ENCODE assay signal across 8 cellular contexts in the genomic region with DNA sequence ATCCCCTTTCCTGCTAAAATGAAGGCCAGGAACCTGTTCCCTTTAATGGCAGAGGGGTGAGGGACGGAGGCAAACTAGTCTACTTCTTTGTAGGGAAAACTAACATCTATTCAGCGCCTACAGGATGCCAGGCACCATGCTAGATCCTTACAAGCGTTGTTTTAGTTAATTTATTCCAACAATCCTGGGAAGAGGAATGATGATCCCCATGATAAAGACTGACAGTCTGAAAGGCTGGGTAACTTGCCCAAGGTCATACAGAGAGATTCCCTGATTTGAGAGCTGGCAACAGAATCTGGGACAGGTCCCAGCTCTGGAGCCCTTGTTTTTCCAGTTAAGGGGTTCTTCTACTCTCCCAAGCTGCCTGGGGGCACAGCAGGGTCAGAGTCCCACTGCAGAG. TPM values are rescaled to one million over a fixed set of nuclear protein-coding genes. Genes with fewer than 3 reads are reported as not detected.
DNase-seq lines count a peak whose midpoint lies in the region; ATAC-seq and TF ChIP-seq lines count a peak whose summit lies in the region.

No MANE protein-coding gene starts in this region.

- WGBS in stomach, 5 donors, result 60 to 77% (median 74%) methylated on average over 3 of the region's 3 CpGs
- 28 to 38% methylated on average over 3 of the region's 3 CpGs for WGBS in aorta, 2 donors

- peak overlapping the region; percentile 83 for H3K4me3 Mint-ChIP-seq in activated CD4-positive, alpha-beta T cell treated with anti-CD3 and anti-CD28 coated beads for 36 hours

- H3K27ac ChIP-seq in VCaP (peak overlapping the region; percentile 73), stomach (peak overlapping the region in 1 of 5 donors; percentile 76), aorta (ENCODE audit: low read depth in 1 of 2, low read length in 2 of 2) (no peak overlapping the region)

- peaks cover 60% of the 10 kb centered on the region for H3K4me1 Mint-ChIP-seq in activated CD4-positive, alpha-beta T cell treated with anti-CD3 and anti-CD28 coated beads for 36 hours

- POLR2A ChIA-PET in activated CD4-positive, alpha-beta T cell treated with anti-CD3 and anti-CD28 coated beads for 36 hours (lab: Charles Lee), result interaction anchor here (0.6 to 2.2 kb wide), 9 partner anchors 11 to 166 kb away, joined by 3 to 12 read pairs (median 4); a partner anchor contains a TSS

- no peak for DNase-seq in activated CD4-positive, alpha-beta T cell treated with anti-CD3 and anti-CD28 coated beads for 36 hours
- no peak for DNase-seq in activated CD4-positive, alpha-beta T cell treated with anti-CD3 and anti-CD28 coated beads for 48 hours
- DNase-seq in stomach (no peak), aorta (no peak), HPDE6-E6E7 (ENCODE audit: extremely low spot score) (no peak)

- H3K36me3 ChIP-seq in iPS-15b (ENCODE audit: control insufficient read depth, insufficient read depth, low read length), result no peaks in the 10 kb centered on the region
- no peaks in the 10 kb centered on the region for H3K36me3 ChIP-seq in stomach
- H3K36me3 ChIP-seq in aorta (ENCODE audit: control insufficient read depth in 1 of 2, insufficient read depth in 2 of 2, low read length in 1 of 2), result no peaks in the 10 kb centered on the region

- peaks cover 68% of the 10 kb centered on the region for H3K27me3 ChIP-seq in iPS-15b (ENCODE audit: control insufficient read depth, insufficient read depth, low read length)
- H3K27me3 ChIP-seq in stomach, result peaks cover 0 to 22% (median 7%) of the 10 kb centered on the region in 3 donors
- no peaks in the 10 kb centered on the region for H3K27me3 ChIP-seq in aorta (ENCODE audit: control insufficient read depth in 1 of 2, insufficient read depth in 2 of 2, low read length in 1 of 2)

- TF ChIP-seq CTCF in VCaP (conservative IDR thresholded peaks at IDR 0.05) (no peak), stomach (IDR thresholded peaks at IDR 0.05) (peak in 1 of 7 experiments; percentile 2)

- TF ChIP-seq POLR2A in stomach (IDR thresholded peaks at IDR 0.05), result no peak

- H3K9me3 ChIP-seq in iPS-15b (ENCODE audit: control insufficient read depth, insufficient read depth, low read length) (no peaks in the 10 kb centered on the region), stomach (no peaks in the 10 kb centered on the region), aorta (ENCODE audit: control insufficient read depth, low read length) (no peaks in the 10 kb centered on the region)

- peak overlapping the region; percentile 54 for H3K4me3 ChIP-seq in iPS-15b (ENCODE audit: low read depth, low read length)
- peak overlapping the region; percentile 37 to 79 (median 62) for H3K4me3 ChIP-seq in stomach
- H3K4me3 ChIP-seq in aorta (ENCODE audit: low read length in 2 of 2), result no peak overlapping the region

- peak overlapping the region; percentile 95 for H3K27ac Mint-ChIP-seq in activated CD4-positive, alpha-beta T cell treated with anti-CD3 and anti-CD28 coated beads for 36 hours

- H3K27me3 Mint-ChIP-seq in activated CD4-positive, alpha-beta T cell treated with anti-CD3 and anti-CD28 coated beads for 36 hours, result no peaks in the 10 kb centered on the region

- H3K4me1 ChIP-seq in iPS-15b (ENCODE audit: control insufficient read depth, insufficient read depth, low read length) (peaks cover 5% of the 10 kb centered on the region), stomach (peaks cover 28 to 74% (median 43%) of the 10 kb centered on the region in 4 donors), aorta (ENCODE audit: control insufficient read depth in 1 of 2, insufficient read depth in 2 of 2, low read length in 2 of 2) (no peaks in the 10 kb centered on the region)

- intact Hi-C loops in activated CD4-positive, alpha-beta T cell treated with anti-CD3 and anti-CD28 coated beads for 36 hours (cut with DNase I, micrococcal nuclease), result loop anchor here (1.0 to 10.0 kb wide), 11 partner anchors 8 to 427 kb away; a partner anchor contains a TSS
- intact Hi-C loops in stomach (cut with DNase I; ENCODE audit: low total_unique reads), result no loop called here
- intact Hi-C loops in aorta (cut with DNase I), result loop anchor here in 1 of 2 donors (10.0 kb wide), 1 partner anchor 187 kb away; a partner anchor contains a TSS

- CTCF ChIA-PET in activated CD4-positive, alpha-beta T cell treated with anti-CD3 and anti-CD28 coated beads for 36 hours (lab: Charles Lee), result interaction anchor here (0.6 to 9.3 kb wide), 10 partner anchors 9 to 160 kb away, joined by 3 to 82 read pairs (median 4); a partner anchor contains a TSS

- H3K9ac ChIP-seq in iPS-15b (ENCODE audit: low read depth, low read length), result no peak overlapping the region

- TF ChIP-seq EP300 in stomach (IDR thresholded peaks at IDR 0.05), result no peak

- no peaks in the 10 kb centered on the region for H3K9me3 Mint-ChIP-seq in activated CD4-positive, alpha-beta T cell treated with anti-CD3 and anti-CD28 coated beads for 36 hours (ENCODE audit: low read depth)

- ATAC-seq in activated CD4-positive, alpha-beta T cell treated with anti-CD3 and anti-CD28 coated beads for 36 hours, result no peak
- ATAC-seq in aorta (ENCODE audit: low FRiP score), result no peak
- no peak for ATAC-seq in GM19397 (IDR thresholded peaks at IDR 0.05; ENCODE audit: unreplicated experiment)

- H3K36me3 Mint-ChIP-seq in activated CD4-positive, alpha-beta T cell treated with anti-CD3 and anti-CD28 coated beads for 36 hours (ENCODE audit: low read depth), result peaks cover 19% of the 10 kb centered on the region

RNA-seq across cellular contexts. Expression of a gene that starts 0.7 kb away (rescaled TPM):
- total RNA-seq in activated CD4-positive, alpha-beta T cell treated with anti-CD3 and anti-CD28 coated beads for 36 hours, result 10 to 100 TPM; 25.0 to 32.0 TPM
- total RNA-seq in stomach (10 to 100 TPM in 1 of 5 donors, 1 to 10 TPM in 3, under 1 TPM in 1; 0.58 to 27.8 (median 3.5) TPM), aorta (under 1 TPM; 0.42 to 0.96 TPM)
- polyA plus RNA-seq in stomach (1 to 10 TPM in 1 of 3 donors, under 1 TPM in 2; 0.61 to 3.2 (median 0.87) TPM), aorta (under 1 TPM in 1 of 2 donors, not detected in 1; 0.50 TPM)

RNA-seq across cellular contexts. Expression of a gene that starts 27.6 kb away (rescaled TPM):
- total RNA-seq in activated CD4-positive, alpha-beta T cell treated with anti-CD3 and anti-CD28 coated beads for 36 hours, result 10 to 100 TPM; 42.6 to 43.9 TPM
- total RNA-seq in stomach, result 1,000 to 10,000 TPM in 1 of 5 donors, 100 to 1,000 TPM in 3, 10 to 100 TPM in 1; 90.6 to 1,101 (median 120) TPM
- polyA plus RNA-seq in stomach, result 100 to 1,000 TPM in 2 of 3 donors, 10 to 100 TPM in 1; 79.4 to 226 (median 139) TPM
- 100 to 1,000 TPM; 368 to 390 TPM for total RNA-seq in aorta
- 100 to 1,000 TPM; 349 to 603 TPM for polyA plus RNA-seq in aorta

RNA-seq across cellular contexts. Expression of a gene that starts 47.7 kb away (rescaled TPM):
- total RNA-seq in activated CD4-positive, alpha-beta T cell treated with anti-CD3 and anti-CD28 coated beads for 36 hours, result under 1 TPM; 0.37 to 0.57 TPM
- total RNA-seq in stomach (100 to 1,000 TPM in 1 of 5 donors, 10 to 100 TPM in 4; 29.2 to 228 (median 45.5) TPM), aorta (10 to 100 TPM; 26.1 to 93.9 TPM)
- polyA plus RNA-seq in stomach (10 to 100 TPM; 24.9 to 27.7 (median 25.1) TPM), aorta (10 to 100 TPM in 1 of 2 donors, 1 to 10 TPM in 1; 7.0 to 16.1 TPM)

Comparison
In these comparisons a context has a peak if more than half of its experiments do, and no peak if none do; other contexts are left out.
1. H3K4me3 ChIP-seq: peak in iPS-15b (single experiment) and stomach (4 of 4); none in aorta (0 of 2).
2. RNA of a gene that starts 47.7 kb away (total RNA-seq): 26.1 to 93.9 TPM in aorta and 29.2 to 228 TPM in stomach; 0.37 to 0.57 TPM in activated CD4-positive, alpha-beta T cell treated with anti-CD3 and anti-CD28 coated beads for 36 hours; every median in the first group is over 10 times any median in the second.